14 cellular contexts compared by ENCODE assay signal in genomic region chr1:25476186-25477097, GRCh38. TPM values are rescaled to one million over a fixed set of nuclear protein-coding genes. Genes with fewer than 3 reads are reported as not detected.
A peak's percentile ranks its signal among the peaks of the same experiment; 100 is the strongest.
DNase-seq lines count a peak whose midpoint lies in the region; ATAC-seq and TF ChIP-seq lines count a peak whose summit lies in the region.
"Had no signal": no experiment of that assay in that cellular context is flagged by ENCODE, and none has a peak within 500 bp of the region (broad histone marks: within the 10 kb centered on the region; RNA-seq: fewer than 3 reads in every experiment).

No MANE protein-coding gene starts in this region.

- H3K4me3 ChIP-seq in left ventricle myocardium inferior (no peak overlapping the region), esophagus (ENCODE audit: low read depth in 1 of 2, low read length in 2 of 2) (no peak overlapping the region)
- H3K4me3 ChIP-seq: BLaER1 had no signal

- H3K9me3 Mint-ChIP-seq in type B pancreatic cell = no peaks in the 10 kb centered on the region
- H3K9me3 Mint-ChIP-seq: brain had no signal

- peaks cover 19% of the 10 kb centered on the region for H3K4me1 Mint-ChIP-seq in type B pancreatic cell (ENCODE audit: unreplicated experiment)

- H3K36me3 ChIP-seq in left ventricle myocardium inferior = no peaks in the 10 kb centered on the region
- H3K36me3 ChIP-seq in esophagus (ENCODE audit: control insufficient read depth in 2 of 2, insufficient read depth in 2 of 2, low read length in 1 of 2) = no peaks in the 10 kb centered on the region

- peak overlapping the region; percentile 35 for H3K4me3 Mint-ChIP-seq in type B pancreatic cell
- H3K4me3 Mint-ChIP-seq: brain, T-helper 17 cell had no signal

- 65 to 73% methylated on average over 2 of the region's 2 CpGs for WGBS in esophagus, 2 donors

- TF ChIP-seq CTCF in left ventricle myocardium inferior (IDR thresholded peaks at IDR 0.05; ENCODE audit: borderline replicate concordance) = no peak
- TF ChIP-seq CTCF in type B pancreatic cell (conservative IDR thresholded peaks at IDR 0.05) = no peak

- H3K27me3 ChIP-seq in left ventricle myocardium inferior (ENCODE audit: low read depth) = no peaks in the 10 kb centered on the region
- no peaks in the 10 kb centered on the region for H3K27me3 ChIP-seq in esophagus (ENCODE audit: control insufficient read depth in 1 of 2, insufficient read depth in 2 of 2, low read length in 2 of 2)
- H3K27me3 ChIP-seq: BLaER1 had no signal

- H3K4me1 ChIP-seq in left ventricle myocardium inferior (peaks cover 72% of the 10 kb centered on the region), esophagus (ENCODE audit: control insufficient read depth in 2 of 2, insufficient read depth in 2 of 2, low read length in 1 of 2) (no peaks in the 10 kb centered on the region)

- peaks cover 7% of the 10 kb centered on the region for H3K36me3 Mint-ChIP-seq in type B pancreatic cell

- H3K27ac Mint-ChIP-seq in type B pancreatic cell = peak overlapping the region; percentile 83
- H3K27ac Mint-ChIP-seq: T-helper 17 cell had no signal

- DNase-seq in left ventricle myocardium inferior (no peak), Right ventricle myocardium inferior (ENCODE audit: missing footprints) (no peak), NCI-H82 treated with DMSO at 0.1 percent for 48 hours (lab: John Stamatoyannopoulos, UW; ENCODE audit: unreplicated experiment) (peak; percentile 40), type B pancreatic cell (ENCODE audit: extremely low spot score, unreplicated experiment) (no peak), HPDE6-E6E7 (ENCODE audit: extremely low spot score) (no peak)
- no peak for DNase-seq in activated CD8-positive, alpha-beta memory T cell treated with anti-CD3 and anti-CD28 coated beads for 24 hours
- DNase-seq: activated CD8-positive, alpha-beta memory T cell treated with anti-CD3 and anti-CD28 coated beads, Interleukin-2, amount 50 U/mL, for 4 hours; H7; T-helper 17 cell had no signal

- peak overlapping the region; percentile 9 for H3K27ac ChIP-seq in left ventricle myocardium inferior (replicated peaks)
- H3K27ac ChIP-seq in esophagus (ENCODE audit: low read depth in 2 of 2, low read length in 1 of 2) = peak overlapping the region; percentile 8 to 69
- H3K27ac ChIP-seq: BLaER1 had no signal

- H3K27me3 Mint-ChIP-seq in type B pancreatic cell = no peaks in the 10 kb centered on the region
- H3K27me3 Mint-ChIP-seq: brain, T-helper 17 cell had no signal

- intact Hi-C loops in left ventricle myocardium inferior (cut with micrococcal nuclease) = no loop called here
- intact Hi-C loops in Right ventricle myocardium inferior (cut with DNase I) = no loop called here

- ATAC-seq in Right ventricle myocardium inferior (no peak), GM18519 (IDR thresholded peaks at IDR 0.05; ENCODE audit: low FRiP score, unreplicated experiment) (no peak)
- ATAC-seq: T-helper 17 cell had no signal

- no peaks in the 10 kb centered on the region for H3K9me3 ChIP-seq in left ventricle myocardium inferior (replicated peaks)
- no peaks in the 10 kb centered on the region for H3K9me3 ChIP-seq in esophagus (ENCODE audit: control insufficient read depth in 2 of 2, insufficient read depth in 1 of 2, low read depth in 1 of 2, low read length in 1 of 2)
- H3K9me3 ChIP-seq: BLaER1 had no signal

RNA-seq across cellular contexts. Expression of gene MACO1, which starts 45.7 kb away (rescaled TPM):
- total RNA-seq in left ventricle myocardium inferior = 12.9 TPM
- total RNA-seq in Right ventricle myocardium inferior = 13.7 TPM
- 10 to 100 TPM; 16.1 to 23.3 TPM for polyA plus RNA-seq in esophagus
- total RNA-seq in type B pancreatic cell (ENCODE audit: low replicate concordance) = 20.8 and 22.0 TPM in 2 replicates

RNA-seq across cellular contexts. Expression of gene RHCE, which starts 55.8 kb away (rescaled TPM):
- total RNA-seq in left ventricle myocardium inferior (1.0 TPM), Right ventricle myocardium inferior (1.7 TPM), type B pancreatic cell (ENCODE audit: low replicate concordance) (0.39 and 0.88 TPM in 2 replicates)
- polyA plus RNA-seq in esophagus = under 1 TPM; 0.20 to 0.73 TPM
- total RNA-seq: endothelial cell of umbilical vein, T-helper 17 cell had no signal
